Comparison of ENCODE assay signal across 28 cellular contexts in the genomic region with DNA sequence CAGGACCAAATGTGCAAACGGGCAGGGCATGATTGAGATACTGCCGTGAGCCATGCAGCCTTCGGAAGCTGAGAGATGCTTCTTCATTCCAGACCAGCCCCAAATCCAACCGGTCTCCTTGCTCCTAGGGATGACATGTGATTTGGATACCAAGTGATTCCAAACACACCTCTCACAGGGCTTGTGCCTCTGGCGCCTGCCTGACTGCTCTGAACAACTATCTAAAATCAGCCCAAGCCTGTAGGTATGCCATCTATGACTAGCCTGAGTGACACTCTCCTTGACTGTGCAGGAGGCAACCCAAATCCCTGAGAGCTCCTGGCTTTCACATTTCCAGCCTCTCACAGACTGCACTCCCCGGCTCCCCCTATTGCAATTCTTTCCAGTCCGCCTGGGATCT.
"Had no signal": no experiment of that assay in that cellular context is flagged by ENCODE, and none has a peak within 500 bp of the region (broad histone marks: within the 10 kb centered on the region; RNA-seq: fewer than 3 reads in every experiment).

No MANE protein-coding gene starts in this region.

- H3K27ac Mint-ChIP-seq: activated CD8-positive, alpha-beta T cell treated with anti-CD3 and anti-CD28 coated beads for 36 hours; activated naive CD8-positive, alpha-beta T cell; mesothelial cell of epicardium; stimulated activated naive CD8-positive, alpha-beta T cell treated with anti-CD3 and anti-CD28 coated beads, Interleukin-15, Interleukin-2, amounts not matched to agents 100 ng/mL and 50 ng/mL, for 24 hours had no signal

- H3K27me3 Mint-ChIP-seq: activated CD8-positive, alpha-beta T cell treated with anti-CD3 and anti-CD28 coated beads for 36 hours; activated naive CD8-positive, alpha-beta T cell; brain; naive thymus-derived CD4-positive, alpha-beta T cell; stimulated activated naive CD8-positive, alpha-beta T cell treated with anti-CD3 and anti-CD28 coated beads, Interleukin-15, Interleukin-2, amounts not matched to agents 100 ng/mL and 50 ng/mL, for 24 hours had no signal

- H3K27ac ChIP-seq: ascending aorta, cardiac muscle cell, colonic mucosa, gastroesophageal sphincter, hepatocyte, pancreas, psoas muscle, upper lobe of left lung, WERI-Rb-1 had no signal

- H3K4me3 ChIP-seq: ascending aorta, cardiac muscle cell, colonic mucosa, gastroesophageal sphincter, hepatocyte, pancreas, psoas muscle, smooth muscle cell, upper lobe of left lung had no signal

- H2AFZ ChIP-seq: hepatocyte had no signal

- ATAC-seq: activated CD8-positive, alpha-beta T cell treated with anti-CD3 and anti-CD28 coated beads for 36 hours; activated T-cell treated with anti-CD3 and anti-CD28 coated beads, Interleukin-2, amount 50 U/mL, for 4 hours; gastroesophageal sphincter; left colon; naive thymus-derived CD4-positive, alpha-beta T cell; pancreas; psoas muscle had no signal

- H3K9me3 Mint-ChIP-seq: activated CD8-positive, alpha-beta T cell treated with anti-CD3 and anti-CD28 coated beads for 36 hours; activated T-cell treated with anti-CD3 and anti-CD28 coated beads, Interleukin-2, amount 50 U/mL, for 4 hours; brain; mesothelial cell of epicardium; naive thymus-derived CD4-positive, alpha-beta T cell; stimulated activated naive CD8-positive, alpha-beta T cell treated with anti-CD3 and anti-CD28 coated beads, Interleukin-15, Interleukin-2, amounts not matched to agents 100 ng/mL and 50 ng/mL, for 24 hours had no signal

- H3K4me1 ChIP-seq: ascending aorta, colonic mucosa, pancreas, psoas muscle had no signal

- H3K9me3 ChIP-seq: ascending aorta, colonic mucosa, gastroesophageal sphincter, pancreas, psoas muscle, upper lobe of left lung had no signal

- H3K27me3 ChIP-seq: ascending aorta, cardiac muscle cell, colonic mucosa, gastroesophageal sphincter, hepatocyte, pancreas, upper lobe of left lung had no signal

- DNase-seq: activated CD4-positive, alpha-beta T cell treated with anti-CD3 and anti-CD28 coated beads, Interleukin-2, amount 50 U/mL, for 1 hour; activated CD4-positive, CD25-positive, alpha-beta regulatory T cell treated with anti-CD3 and anti-CD28 coated beads, Interleukin-2, amount 50 U/mL, for 72 hours; activated CD8-positive, alpha-beta T cell treated with anti-CD3 and anti-CD28 coated beads for 36 hours; activated effector memory CD4-positive, alpha-beta T cell treated with Interleukin-2 at 50 U/mL for 16 hours; activated naive CD4-positive, alpha-beta T cell treated with Interleukin-2 at 50 U/mL for 16 hours; activated T-cell treated with anti-CD3 and anti-CD28 coated beads, Interleukin-2, amount 50 U/mL, for 4 hours; cerebellar nuclear complex; colonic mucosa; effector memory CD4-positive, alpha-beta T cell; kidney; left colon; mammary epithelial cell; naive thymus-derived CD4-positive, alpha-beta T cell; pancreas; psoas muscle; stimulated activated CD4-positive, alpha-beta T cell treated with anti-CD3 and anti-CD28 coated beads, Interleukin-1b, Interleukin-23, amount 100 ng/mL, for 48 hours; T-helper 9 cell; upper lobe of left lung; WERI-Rb-1 had no signal

- H3K4me1 Mint-ChIP-seq: mesothelial cell of epicardium had no signal

- H3K4me3 Mint-ChIP-seq: activated CD8-positive, alpha-beta T cell treated with anti-CD3 and anti-CD28 coated beads for 36 hours; activated naive CD8-positive, alpha-beta T cell; activated T-cell treated with anti-CD3 and anti-CD28 coated beads, Interleukin-2, amount 50 U/mL, for 4 hours; brain; mesothelial cell of epicardium; naive thymus-derived CD4-positive, alpha-beta T cell; stimulated activated naive CD8-positive, alpha-beta T cell treated with anti-CD3 and anti-CD28 coated beads, Interleukin-15, Interleukin-2, amounts not matched to agents 100 ng/mL and 50 ng/mL, for 24 hours had no signal

- H3K4me2 ChIP-seq: hepatocyte, smooth muscle cell had no signal
